ENCODE assay signal across 7 cellular contexts in genomic region chr10:61897671-61898434, GRCh38. TPM values are rescaled to one million over a fixed set of nuclear protein-coding genes. Genes with fewer than 3 reads are reported as not detected.
DNase-seq lines count a peak whose midpoint lies in the region; TF ChIP-seq lines count a peak whose summit lies in the region.

No MANE protein-coding gene starts in this region.

- peak; percentile 26 for TF ChIP-seq CTCF in GM06990 (IDR thresholded peaks at IDR 0.05; ENCODE audit: insufficient read depth, low read length, poor library complexity, severe bottlenecking)
- peak in 1 of 2 experiments; percentile 36 for TF ChIP-seq CTCF in brain (conservative IDR thresholded peaks at IDR 0.05)
- TF ChIP-seq CTCF in sigmoid colon (IDR thresholded peaks at IDR 0.05): peak; percentile 21 to 52 (median 44)

- H3K4me1 ChIP-seq in sigmoid colon: peaks cover 0 to 31% (median 19%) of the 10 kb centered on the region in 4 donors

- no peak for TF ChIP-seq EP300 in sigmoid colon (IDR thresholded peaks at IDR 0.05)

- peaks cover 40% of the 10 kb centered on the region for H3K4me1 Mint-ChIP-seq in brain

- TF ChIP-seq POLR2A in sigmoid colon (IDR thresholded peaks at IDR 0.05): no peak

- H3K27me3 Mint-ChIP-seq in brain: peaks cover 13% of the 10 kb centered on the region

- H3K9me3 ChIP-seq in sigmoid colon: no peaks in the 10 kb centered on the region

- peak overlapping the region; percentile 5 to 99 (median 36) for H3K27ac Mint-ChIP-seq in brain

- H3K36me3 ChIP-seq in GM06990 (ENCODE audit: control insufficient read depth, insufficient read depth, low read length) (no peaks in the 10 kb centered on the region), sigmoid colon (no peaks in the 10 kb centered on the region)

- H3K9me3 Mint-ChIP-seq in brain: no peaks in the 10 kb centered on the region

- H3K27me3 ChIP-seq in GM06990 (replicated peaks; ENCODE audit: control insufficient read depth, insufficient read depth, low read length) (no peaks in the 10 kb centered on the region), sigmoid colon (no peaks in the 10 kb centered on the region)

- peak overlapping the region; percentile 60 to 100 (median 93) for H3K4me3 Mint-ChIP-seq in brain

- intact Hi-C loops in sigmoid colon (cut with DNase I): no loop called here

- no peaks in the 10 kb centered on the region for H3K36me3 Mint-ChIP-seq in brain

- H3K27ac ChIP-seq in sigmoid colon: peak overlapping the region in 3 of 4 donors; percentile 30 to 98 (median 36)

- DNase-seq in GM06990 (ENCODE audit: extremely low read depth, insufficient read length) (no peak), NCI-H2227 treated with DMSO at 0.1 percent for 48 hours (lab: John Stamatoyannopoulos, UW) (peak; percentile 54), iPS-NIHi7 (ENCODE audit: extremely low spot score) (peak; percentile 38), sigmoid colon (peak; percentile 70), NCI-H187 (lab: John Stamatoyannopoulos, UW) (no peak), HPDE6-E6E7 (ENCODE audit: extremely low spot score) (no peak)

- 9 to 40% methylated on average over 10 of the region's 10 CpGs for WGBS in sigmoid colon, 2 donors

- H3K4me3 ChIP-seq in GM06990 (replicated peaks; ENCODE audit: low read depth, low read length) (no peak overlapping the region; the same call in 1 of the 2 replicates), sigmoid colon (peak overlapping the region in 3 of 4 donors; percentile 36 to 40 (median 37))

RNA-seq across cellular contexts. Expression of gene ARID5B, which starts 3.6 kb away (rescaled TPM):
- 2.5 TPM for polyA plus RNA-seq in brain (ENCODE audit: insufficient read depth, low read depth, low replicate concordance)
- total RNA-seq in sigmoid colon: 100 to 1,000 TPM in 1 of 4 donors, 10 to 100 TPM in 3; 29.6 to 109 (median 61.1) TPM
- 10 to 100 TPM in 1 of 3 donors, 1 to 10 TPM in 2; 2.3 to 13.6 (median 3.0) TPM for polyA plus RNA-seq in sigmoid colon

Comparison
In these comparisons a context has a peak if more than half of its experiments do, and no peak if none do; other contexts are left out.
1. DNase-seq: peak in NCI-H2227 treated with DMSO at 0.1 percent for 48 hours (single experiment), iPS-NIHi7 (single experiment) and sigmoid colon (single experiment); none in GM06990 (single experiment), NCI-H187 (0 of 2) and HPDE6-E6E7 (single experiment).